ENCODE assay signal across 8 cellular contexts in the genomic region with DNA sequence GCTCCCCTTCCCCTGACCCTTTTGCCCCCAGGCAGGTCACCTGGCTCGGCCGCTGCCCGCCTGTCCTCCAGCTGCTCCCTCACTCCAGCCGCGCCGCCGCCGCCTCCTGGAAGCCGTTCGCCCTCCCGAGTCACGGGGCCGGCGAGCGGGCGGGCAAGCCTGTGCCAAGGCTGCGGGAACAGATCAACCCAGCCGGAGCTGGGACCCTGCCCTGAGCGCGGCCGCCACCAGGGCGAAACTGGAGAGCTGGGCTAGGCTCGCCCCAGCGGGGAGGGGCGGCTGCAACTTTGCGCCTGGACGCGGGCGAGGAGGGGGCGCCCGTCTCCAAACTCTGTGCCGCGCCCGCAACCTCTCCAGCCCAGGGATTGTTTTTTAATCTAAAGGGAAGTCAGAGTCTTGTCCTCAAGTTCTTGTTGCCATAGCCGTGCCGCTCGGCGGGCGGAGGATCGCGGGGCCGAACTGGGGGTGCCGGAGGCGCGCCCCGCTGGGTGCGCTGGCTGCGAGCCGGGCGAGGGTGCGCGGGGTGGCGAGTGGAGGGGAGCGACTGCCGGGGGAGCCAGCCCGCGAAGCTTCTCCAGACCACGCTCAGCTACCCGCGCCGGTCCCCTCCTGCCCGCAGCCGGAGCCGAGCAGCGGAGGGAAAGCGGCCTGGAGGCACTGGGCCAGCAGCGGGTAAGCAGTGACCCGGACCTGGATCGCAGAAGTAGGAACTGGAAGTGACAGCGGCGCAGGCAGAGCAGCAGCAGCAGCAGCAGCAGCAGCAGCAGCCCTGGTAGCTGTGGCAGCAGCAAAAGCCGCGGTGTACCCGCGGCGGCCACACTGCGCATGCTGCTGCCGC. TPM values are rescaled to one million over a fixed set of nuclear protein-coding genes. Genes with fewer than 3 reads are reported as not detected.
DNase-seq lines count a peak whose midpoint lies in the region; ATAC-seq and TF ChIP-seq lines count a peak whose summit lies in the region.

No MANE protein-coding gene starts in this region.

- H3K27ac Mint-ChIP-seq in activated CD4-positive, alpha-beta memory T cell treated with anti-CD3 and anti-CD28 coated beads, Interleukin-2, amount 10 ng/mL, durations not matched to agents 7 days and 5 days: peak overlapping the region; percentile 88
- H3K27ac Mint-ChIP-seq in endodermal cell: no peak overlapping the region
- H3K27ac Mint-ChIP-seq in stimulated activated naive CD8-positive, alpha-beta T cell treated with anti-CD3 and anti-CD28 coated beads, Interleukin-15, Interleukin-2, amounts not matched to agents 100 ng/mL and 50 ng/mL, for 24 hours: no peak overlapping the region

- DNase-seq in AG09319 (ENCODE audit: extremely low read depth, low read depth): no peak
- DNase-seq in NCI-H2196 (lab: John Stamatoyannopoulos, UW; ENCODE audit: unreplicated experiment): peak; percentile 22
- peak; percentile 62 for DNase-seq in activated CD4-positive, alpha-beta memory T cell treated with anti-CD3 and anti-CD28 coated beads, Interleukin-2, amount 10 ng/mL, durations not matched to agents 7 days and 5 days
- peak; percentile 84 for DNase-seq in endodermal cell

- H3K9me3 ChIP-seq in endodermal cell (ENCODE audit: control insufficient read depth, low read length) (no peaks in the 10 kb centered on the region), mesodermal cell (ENCODE audit: control insufficient read depth, low read length) (no peaks in the 10 kb centered on the region)

- H3K9me3 Mint-ChIP-seq in activated CD4-positive, alpha-beta memory T cell treated with anti-CD3 and anti-CD28 coated beads, Interleukin-2, amount 10 ng/mL, durations not matched to agents 7 days and 5 days: no peaks in the 10 kb centered on the region
- H3K9me3 Mint-ChIP-seq in endodermal cell: peaks cover 57% of the 10 kb centered on the region
- H3K9me3 Mint-ChIP-seq in stimulated activated naive CD8-positive, alpha-beta T cell treated with anti-CD3 and anti-CD28 coated beads, Interleukin-15, Interleukin-2, amounts not matched to agents 100 ng/mL and 50 ng/mL, for 24 hours: no peaks in the 10 kb centered on the region

- H3K4me3 ChIP-seq in endodermal cell (ENCODE audit: low read length) (peak overlapping the region; percentile 71), mesodermal cell (ENCODE audit: extremely low read depth, insufficient read depth, low read length, poor library complexity, severe bottlenecking) (peak overlapping the region; percentile 48)

- H3K36me3 ChIP-seq in endodermal cell (ENCODE audit: control insufficient read depth, insufficient read depth, low read length) (no peaks in the 10 kb centered on the region), mesodermal cell (ENCODE audit: control insufficient read depth, insufficient read depth, low read length) (no peaks in the 10 kb centered on the region)

- peak; percentile 44 for ATAC-seq in GM18861 (IDR thresholded peaks at IDR 0.05; ENCODE audit: unreplicated experiment)
- ATAC-seq in HG02981 (IDR thresholded peaks at IDR 0.05; ENCODE audit: unreplicated experiment): peak; percentile 74

- H3K4me1 Mint-ChIP-seq in activated CD4-positive, alpha-beta memory T cell treated with anti-CD3 and anti-CD28 coated beads, Interleukin-2, amount 10 ng/mL, durations not matched to agents 7 days and 5 days: peaks cover 66% of the 10 kb centered on the region
- no peaks in the 10 kb centered on the region for H3K4me1 Mint-ChIP-seq in endodermal cell
- peaks cover 66% of the 10 kb centered on the region for H3K4me1 Mint-ChIP-seq in stimulated activated naive CD8-positive, alpha-beta T cell treated with anti-CD3 and anti-CD28 coated beads, Interleukin-15, Interleukin-2, amounts not matched to agents 100 ng/mL and 50 ng/mL, for 24 hours (ENCODE audit: low read depth)

- peaks cover 28% of the 10 kb centered on the region for H3K36me3 Mint-ChIP-seq in activated CD4-positive, alpha-beta memory T cell treated with anti-CD3 and anti-CD28 coated beads, Interleukin-2, amount 10 ng/mL, durations not matched to agents 7 days and 5 days (ENCODE audit: low read depth)
- no peaks in the 10 kb centered on the region for H3K36me3 Mint-ChIP-seq in endodermal cell (ENCODE audit: low read depth)
- peaks cover 7% of the 10 kb centered on the region for H3K36me3 Mint-ChIP-seq in stimulated activated naive CD8-positive, alpha-beta T cell treated with anti-CD3 and anti-CD28 coated beads, Interleukin-15, Interleukin-2, amounts not matched to agents 100 ng/mL and 50 ng/mL, for 24 hours (ENCODE audit: low read depth)

- no peaks in the 10 kb centered on the region for H3K4me1 ChIP-seq in endodermal cell (ENCODE audit: control insufficient read depth, insufficient read depth, low read length)
- H3K4me1 ChIP-seq in mesodermal cell (ENCODE audit: control insufficient read depth, insufficient read depth, low read length, poor library complexity, severe bottlenecking): no peaks in the 10 kb centered on the region

- H3K4me3 Mint-ChIP-seq in activated CD4-positive, alpha-beta memory T cell treated with anti-CD3 and anti-CD28 coated beads, Interleukin-2, amount 10 ng/mL, durations not matched to agents 7 days and 5 days: peak overlapping the region; percentile 72
- peak overlapping the region; percentile 56 for H3K4me3 Mint-ChIP-seq in endodermal cell
- peak overlapping the region; percentile 82 for H3K4me3 Mint-ChIP-seq in stimulated activated naive CD8-positive, alpha-beta T cell treated with anti-CD3 and anti-CD28 coated beads, Interleukin-15, Interleukin-2, amounts not matched to agents 100 ng/mL and 50 ng/mL, for 24 hours

- TF ChIP-seq CTCF in AG09319 (IDR thresholded peaks at IDR 0.05; ENCODE audit: low read depth, low read length) (peak; percentile 8; the same call in 1 of the 2 replicates), endodermal cell (conservative IDR thresholded peaks at IDR 0.05) (peak; percentile 62)

- H3K9ac ChIP-seq in endodermal cell (ENCODE audit: extremely low read depth, low read length, poor library complexity, severe bottlenecking): no peak overlapping the region

- H3K27ac ChIP-seq in endodermal cell (ENCODE audit: low read depth, low read length) (no peak overlapping the region), mesodermal cell (ENCODE audit: low read depth, low read length, severe bottlenecking) (no peak overlapping the region)

- CTCF ChIA-PET in activated CD4-positive, alpha-beta memory T cell treated with anti-CD3 and anti-CD28 coated beads, Interleukin-2, amount 10 ng/mL, durations not matched to agents 7 days and 5 days (lab: Charles Lee): interaction anchor here (0.8 to 1.9 kb wide), 8 partner anchors 12 to 112 kb away, joined by 3 to 6 read pairs (median 3); no protein-coding TSS in a partner anchor

- H3K27me3 Mint-ChIP-seq in activated CD4-positive, alpha-beta memory T cell treated with anti-CD3 and anti-CD28 coated beads, Interleukin-2, amount 10 ng/mL, durations not matched to agents 7 days and 5 days: no peaks in the 10 kb centered on the region
- peaks cover 11% of the 10 kb centered on the region for H3K27me3 Mint-ChIP-seq in endodermal cell (ENCODE audit: insufficient read depth)
- H3K27me3 Mint-ChIP-seq in stimulated activated naive CD8-positive, alpha-beta T cell treated with anti-CD3 and anti-CD28 coated beads, Interleukin-15, Interleukin-2, amounts not matched to agents 100 ng/mL and 50 ng/mL, for 24 hours: no peaks in the 10 kb centered on the region

- H3K27me3 ChIP-seq in endodermal cell (ENCODE audit: control insufficient read depth, insufficient read depth, low read length, poor library complexity, severe bottlenecking): peaks cover 23% of the 10 kb centered on the region

- POLR2A ChIA-PET in activated CD4-positive, alpha-beta memory T cell treated with anti-CD3 and anti-CD28 coated beads, Interleukin-2, amount 10 ng/mL, durations not matched to agents 7 days and 5 days (lab: Charles Lee): interaction anchor here (0.7 to 5.2 kb wide), 11 partner anchors 12 to 138 kb away, joined by 3 to 78 read pairs (median 5); a partner anchor contains a TSS

- 0 to 1% methylated on average over 7 to 76 of the region's 78 CpGs for WGBS in endodermal cell (ENCODE audit: insufficient coverage in 1 of 2, insufficient read length in 1 of 2), 2 experiments
- WGBS in mesodermal cell (ENCODE audit: insufficient coverage in 2 of 2), 2 experiments: 0 to 1% methylated on average over 6 to 12 of the region's 78 CpGs

RNA-seq across cellular contexts. Expression of a gene that starts 13.4 kb away (rescaled TPM):
- total RNA-seq in activated CD4-positive, alpha-beta memory T cell treated with anti-CD3 and anti-CD28 coated beads, Interleukin-2, amount 10 ng/mL, durations not matched to agents 7 days and 5 days: 100 to 1,000 TPM; 119 to 121 TPM
- total RNA-seq in endodermal cell: 1 to 10 TPM; 1.8 to 2.7 TPM
- 4.0 TPM for polyA plus RNA-seq in endodermal cell (2013, experiment 1 of 2)
- polyA plus RNA-seq in endodermal cell (2013, experiment 2 of 2): 3.8 TPM
- polyA plus RNA-seq in mesodermal cell (2013, experiment 1 of 2): 10.2 TPM
- 9.1 TPM for polyA plus RNA-seq in mesodermal cell (2013, experiment 2 of 2)

Comparison
In these comparisons a context has a peak if more than half of its experiments do, and no peak if none do; other contexts are left out.
1. RNA of a gene that starts 13.4 kb away (total RNA-seq): 119 to 121 TPM in activated CD4-positive, alpha-beta memory T cell treated with anti-CD3 and anti-CD28 coated beads, Interleukin-2, amount 10 ng/mL, durations not matched to agents 7 days and 5 days; 1.8 to 2.7 TPM in endodermal cell; every median in the first group is over 10 times any median in the second.
2. Peak in every context shown above with its lines, with median percentiles within 50 percentile points of each other: H3K4me3 Mint-ChIP-seq.